9 cellular contexts compared by ENCODE assay signal in the genomic region with DNA sequence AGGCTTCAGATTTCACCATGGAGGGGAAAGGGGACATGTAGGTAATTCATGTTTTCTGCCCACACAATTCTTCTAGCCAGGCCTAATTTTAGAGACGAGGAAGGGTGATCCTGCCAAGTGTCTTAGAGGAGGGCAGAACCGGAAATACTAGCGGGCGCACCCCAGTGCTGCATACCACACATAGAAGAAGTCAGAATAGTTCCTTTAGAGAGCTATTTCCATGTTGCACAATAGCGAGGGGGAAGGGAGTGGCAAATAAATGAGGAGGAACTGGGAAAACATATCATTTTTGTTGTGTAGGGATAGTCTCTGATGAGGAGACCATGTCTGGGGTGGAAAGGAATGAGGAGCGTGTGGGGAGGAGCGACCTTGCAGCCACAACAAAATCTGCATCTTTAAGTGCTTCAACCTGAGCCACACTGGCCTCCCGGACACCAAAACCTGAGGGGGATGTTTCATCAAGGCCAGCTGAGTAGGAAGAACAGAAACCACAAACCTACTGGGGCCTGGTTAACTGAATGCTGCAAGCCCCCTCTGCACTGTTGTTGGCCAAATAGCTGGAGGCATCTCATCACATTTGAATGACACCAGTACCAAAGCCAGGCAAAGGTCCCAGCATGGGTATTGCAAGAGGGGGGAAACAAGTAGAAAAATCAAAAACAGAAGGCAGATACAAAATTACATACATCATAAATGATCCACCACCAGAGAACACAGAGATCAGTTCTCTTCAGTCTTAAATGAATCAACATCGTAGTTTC. TPM values are rescaled to one million over a fixed set of nuclear protein-coding genes. Genes with fewer than 3 reads are reported as not detected.
DNase-seq lines count a peak whose midpoint lies in the region; ATAC-seq and TF ChIP-seq lines count a peak whose summit lies in the region.
"Had no signal": no experiment of that assay in that cellular context is flagged by ENCODE, and none has a peak within 500 bp of the region (broad histone marks: within the 10 kb centered on the region; RNA-seq: fewer than 3 reads in every experiment).

No MANE protein-coding gene starts in this region.

- no peak overlapping the region for H3K4me3 ChIP-seq in body of pancreas
- H3K4me3 ChIP-seq in testis: no peak overlapping the region

- peak; percentile 65 for DNase-seq in CD1c-positive myeloid dendritic cell (ENCODE audit: extremely low spot score)
- peak; percentile 88 for DNase-seq in NOMO-1 treated with dmso at 0.1 percent for 144 hours (lab: John Stamatoyannopoulos, UW; ENCODE audit: unreplicated experiment)
- peak in 1 of 4 donors; percentile 56 for DNase-seq in body of pancreas
- DNase-seq in medulla oblongata (ENCODE audit: extremely low spot score): peak; percentile 71
- peak; percentile 42 for DNase-seq in testis
- DNase-seq in NCI-H526 (lab: John Stamatoyannopoulos, UW): no peak
- DNase-seq in NCI-H1105 treated with DMSO at 0.1 percent for 48 hours (lab: John Stamatoyannopoulos, UW): no peak

- no peak for TF ChIP-seq POLR2A in body of pancreas (IDR thresholded peaks at IDR 0.05)
- TF ChIP-seq POLR2A in testis (IDR thresholded peaks at IDR 0.05): no peak

- ATAC-seq in GM21786 (IDR thresholded peaks at IDR 0.05; ENCODE audit: unreplicated experiment) (peak; percentile 65), body of pancreas (peak; percentile 42)

- intact Hi-C loops in body of pancreas (cut with DNase I): no loop called here
- intact Hi-C loops in testis (cut with DNase I; ENCODE audit: low total_unique reads): no loop called here

- H3K36me3 ChIP-seq in body of pancreas (replicated peaks in 1 of 2; ENCODE audit: insufficient read depth in 1 of 2, low read depth in 2 of 2) (no peaks in the 10 kb centered on the region), testis (ENCODE audit: low read depth, missing control alignments) (no peaks in the 10 kb centered on the region)

- H3K4me1 ChIP-seq in body of pancreas (no peaks in the 10 kb centered on the region), testis (no peaks in the 10 kb centered on the region)

- TF ChIP-seq CTCF in body of pancreas (IDR thresholded peaks at IDR 0.05) (no peak), testis (IDR thresholded peaks at IDR 0.05) (no peak)

- H3K9me3 ChIP-seq in body of pancreas (no peaks in the 10 kb centered on the region), testis (no peaks in the 10 kb centered on the region)

- H3K27ac ChIP-seq in body of pancreas (no peak overlapping the region), testis (peak overlapping the region; percentile 19 to 62)

- H3K27me3 ChIP-seq in body of pancreas (no peaks in the 10 kb centered on the region), testis (no peaks in the 10 kb centered on the region)

- 54 to 71% methylated on average over 9 of the region's 9 CpGs for WGBS in body of pancreas, 2 donors
- 44 to 54% methylated on average over 9 of the region's 9 CpGs for WGBS in testis, 2 donors

RNA-seq across cellular contexts. Expression of a gene that starts 26.7 kb away (rescaled TPM):
- total RNA-seq in body of pancreas (10 to 100 TPM in 1 of 2 donors, 1 to 10 TPM in 1; 4.4 to 13.8 TPM), testis (1 to 10 TPM; 5.1 to 8.1 TPM)
- 1.7 TPM for polyA plus RNA-seq in testis (ENCODE audit: insufficient read depth, low read depth, low replicate concordance)
- total RNA-seq: glomerular endothelial cell had no signal

Comparison
In these comparisons a context has a peak if more than half of its experiments do, and no peak if none do; other contexts are left out.
1. DNase-seq: peak in CD1c-positive myeloid dendritic cell (single experiment), NOMO-1 treated with dmso at 0.1 percent for 144 hours (single experiment), medulla oblongata (single experiment) and testis (single experiment); none in NCI-H526 (0 of 2) and NCI-H1105 treated with DMSO at 0.1 percent for 48 hours (single experiment).
2. H3K27ac ChIP-seq: peak in testis (2 of 2); none in body of pancreas (0 of 4).